1 cellular context compared by ENCODE assay signal in the genomic region with DNA sequence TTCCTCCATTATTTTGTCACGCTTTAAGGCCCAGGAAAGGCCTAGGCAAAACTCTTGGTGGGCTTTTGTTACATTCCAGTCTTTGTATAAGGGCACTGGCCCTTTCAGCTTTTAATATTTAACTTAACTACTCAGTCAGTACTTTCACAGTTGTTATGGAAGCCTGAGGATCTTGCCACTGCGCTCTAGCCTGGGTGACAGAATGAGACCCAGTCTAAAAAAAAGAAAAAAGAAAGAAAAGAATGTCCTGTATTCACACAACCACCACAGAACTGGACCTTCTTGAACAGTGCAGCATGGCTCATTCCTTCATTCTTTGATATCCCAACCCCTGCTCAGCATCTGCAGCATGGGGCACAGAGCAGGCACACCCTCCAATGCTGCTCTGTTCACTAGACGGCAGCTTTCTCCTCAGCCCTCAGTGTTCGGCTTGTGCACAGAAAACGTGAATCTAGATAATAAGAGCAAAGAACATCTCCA.
TF ChIP-seq lines count a peak whose summit lies in the region.

No MANE protein-coding gene starts in this region.

TF ChIP-seq in SK-N-SH, 30 proteins besides CTCF, POLR2A, EP300 and RAD21 (continued from another document):
- no peak for TF ChIP-seq POLR2AphosphoS5 (IDR thresholded peaks at IDR 0.05; ENCODE audit: low read depth, low read length)
- TF ChIP-seq TCF12 (IDR thresholded peaks at IDR 0.05): no peak
